Comparison of ENCODE assay signal across 8 cellular contexts in genomic region chr11:120324932-120325810, GRCh38. TPM values are rescaled to one million over a fixed set of nuclear protein-coding genes. Genes with fewer than 3 reads are reported as not detected.
DNase-seq lines count a peak whose midpoint lies in the region; ATAC-seq and TF ChIP-seq lines count a peak whose summit lies in the region.

TSS of gene TLCD5 (plus strand) at chr11:120325299. CDS start at chr11:120327442, 2,143 bp downstream.

- H3K4me3 Mint-ChIP-seq in effector memory CD8-positive, alpha-beta T cell: peak within 1 kb of the TSS; percentile 70 to 77
- H3K4me3 Mint-ChIP-seq in stimulated activated naive B cell treated with anti-CD40 and anti-IgM and Interleukin-4, amounts not matched to agents 10 μg/mL and 1 μg/mL and 100 μg/mL, for 72 hours: peak within 1 kb of the TSS; percentile 76 to 77

- no peak within 1 kb of the TSS for H3K27ac Mint-ChIP-seq in effector memory CD8-positive, alpha-beta T cell
- peak within 1 kb of the TSS; percentile 76 for H3K27ac Mint-ChIP-seq in stimulated activated naive B cell treated with anti-CD40 and anti-IgM and Interleukin-4, amounts not matched to agents 10 μg/mL and 1 μg/mL and 100 μg/mL, for 72 hours

- WGBS in lung, 2 donors: 1% methylated on average over 74 to 84 of the region's 84 CpGs

- peak; percentile 61 for ATAC-seq in GM19395 (IDR thresholded peaks at IDR 0.05; ENCODE audit: unreplicated experiment)
- ATAC-seq in effector memory CD8-positive, alpha-beta T cell (replicated peaks): peak; percentile 63
- peak; percentile 83 for ATAC-seq in lung (ENCODE audit: insufficient read depth, low FRiP score)
- peak; percentile 65 to 75 for ATAC-seq in stimulated activated naive B cell treated with anti-CD40 and anti-IgM and Interleukin-4, amounts not matched to agents 10 μg/mL and 1 μg/mL and 100 μg/mL, for 72 hours (replicated peaks)

- H3K4me3 ChIP-seq in lung: peak within 1 kb of the TSS; percentile 66

- no peaks in the 10 kb centered on the region for H3K36me3 Mint-ChIP-seq in effector memory CD8-positive, alpha-beta T cell (ENCODE audit: insufficient read depth)
- H3K36me3 Mint-ChIP-seq in stimulated activated naive B cell treated with anti-CD40 and anti-IgM and Interleukin-4, amounts not matched to agents 10 μg/mL and 1 μg/mL and 100 μg/mL, for 72 hours: peaks cover 0 to 3% of the 10 kb centered on the region in 2 donors

- H3K4me1 ChIP-seq in lung (ENCODE audit: control insufficient read depth in 2 of 2, insufficient read depth in 2 of 2, low read length in 2 of 2): peaks cover 2 to 5% of the 10 kb centered on the region in 2 donors

- H3K4me1 Mint-ChIP-seq in effector memory CD8-positive, alpha-beta T cell (ENCODE audit: low read depth in 2 of 2): peaks cover 4 to 14% of the 10 kb centered on the region in 2 donors
- peaks cover 14 to 20% of the 10 kb centered on the region in 2 donors for H3K4me1 Mint-ChIP-seq in stimulated activated naive B cell treated with anti-CD40 and anti-IgM and Interleukin-4, amounts not matched to agents 10 μg/mL and 1 μg/mL and 100 μg/mL, for 72 hours

- DNase-seq in AG09319 (ENCODE audit: extremely low read depth, low read depth) (no peak), NCI-H2029 (lab: John Stamatoyannopoulos, UW) (peak; percentile 63), lung (ENCODE audit: low spot score) (no peak), CD1c-positive myeloid dendritic cell (ENCODE audit: extremely low spot score) (no peak)
- DNase-seq in activated CD4-positive, alpha-beta T cell treated with anti-CD3 and anti-CD28 coated beads for 4 hours: peak; percentile 26 to 29
- no peak for DNase-seq in effector memory CD8-positive, alpha-beta T cell
- peak; percentile 19 for DNase-seq in stimulated activated naive B cell treated with anti-CD40 and anti-IgM and Interleukin-4, amounts not matched to agents 10 μg/mL and 1 μg/mL and 100 μg/mL, for 72 hours

- H3K27ac ChIP-seq in lung (ENCODE audit: low read depth in 1 of 2, low read length in 1 of 2): peak within 1 kb of the TSS; percentile 91 to 98

- peaks cover under 1% of the 10 kb centered on the region in 2 donors for H3K36me3 ChIP-seq in lung (ENCODE audit: control insufficient read depth in 2 of 2, insufficient read depth in 2 of 2, low read length in 2 of 2)

- H3K9me3 Mint-ChIP-seq in effector memory CD8-positive, alpha-beta T cell: no peaks in the 10 kb centered on the region
- no peaks in the 10 kb centered on the region for H3K9me3 Mint-ChIP-seq in stimulated activated naive B cell treated with anti-CD40 and anti-IgM and Interleukin-4, amounts not matched to agents 10 μg/mL and 1 μg/mL and 100 μg/mL, for 72 hours

- H3K9me3 ChIP-seq in lung (ENCODE audit: control insufficient read depth in 2 of 2, insufficient read depth in 1 of 2, low read length in 1 of 2): no peaks in the 10 kb centered on the region

- TF ChIP-seq CTCF in AG09319 (IDR thresholded peaks at IDR 0.05; ENCODE audit: low read depth, low read length) (peak; percentile 17), lung (IDR thresholded peaks at IDR 0.05; ENCODE audit: control extremely low read depth, extremely low read depth) (no peak)

- H3K27me3 Mint-ChIP-seq in effector memory CD8-positive, alpha-beta T cell: peaks cover 72 to 78% of the 10 kb centered on the region in 2 donors
- H3K27me3 Mint-ChIP-seq in stimulated activated naive B cell treated with anti-CD40 and anti-IgM and Interleukin-4, amounts not matched to agents 10 μg/mL and 1 μg/mL and 100 μg/mL, for 72 hours: peaks cover 68 to 77% of the 10 kb centered on the region in 2 donors

- no peaks in the 10 kb centered on the region for H3K27me3 ChIP-seq in lung (ENCODE audit: control insufficient read depth, insufficient read depth)

RNA-seq across cellular contexts. Expression of gene TLCD5, which starts in this region (rescaled TPM):
- 10 to 100 TPM in 1 of 2 donors, 1 to 10 TPM in 1; 3.7 to 10.8 TPM for total RNA-seq in lung
- polyA plus RNA-seq in lung: 1 to 10 TPM; 2.0 to 2.4 TPM

Comparison
In these comparisons a context has a peak if more than half of its experiments do, and no peak if none do; other contexts are left out.
1. DNase-seq: peak in NCI-H2029 (single experiment), activated CD4-positive, alpha-beta T cell treated with anti-CD3 and anti-CD28 coated beads for 4 hours (2 of 2) and stimulated activated naive B cell treated with anti-CD40 and anti-IgM and Interleukin-4, amounts not matched to agents 10 μg/mL and 1 μg/mL and 100 μg/mL, for 72 hours (single experiment); none in AG09319 (single experiment), effector memory CD8-positive, alpha-beta T cell (0 of 3), lung (single experiment) and CD1c-positive myeloid dendritic cell (single experiment).
2. Peak in every context shown above with its lines, with median percentiles within 50 percentile points of each other: ATAC-seq.